Comparison of ENCODE assay signal across 14 cellular contexts in genomic region chr10:102812213-102812876, GRCh38. TPM values are rescaled to one million over a fixed set of nuclear protein-coding genes. Genes with fewer than 3 reads are reported as not detected.
DNase-seq lines count a peak whose midpoint lies in the region; FAIRE-seq and TF ChIP-seq lines count a peak whose summit lies in the region.
"Had no signal": no experiment of that assay in that cellular context is flagged by ENCODE, and none has a peak within 500 bp of the region (broad histone marks: within the 10 kb centered on the region; RNA-seq: fewer than 3 reads in every experiment).

No MANE protein-coding gene starts in this region.

- no peaks in the 10 kb centered on the region for H4K20me1 ChIP-seq in H1 (replicated peaks in 1 of 2; ENCODE audit: control insufficient read depth in 1 of 2, insufficient read depth in 2 of 2, low read length in 2 of 2)

- no peak overlapping the region for H2BK5ac ChIP-seq in H1 (ENCODE audit: low read depth, low read length)
- H2BK5ac ChIP-seq in mesendoderm (ENCODE audit: low read length), result no peak overlapping the region

- H2BK15ac ChIP-seq in H1 (ENCODE audit: low read length) (no peak overlapping the region), mesendoderm (replicated peaks; ENCODE audit: low read depth) (no peak overlapping the region)

- H3K27me3 ChIP-seq in H1 (replicated peaks in 1 of 4; ENCODE audit: control insufficient read depth in 3 of 4, extremely low read depth in 1 of 4, insufficient read depth in 3 of 4, low read length in 3 of 4), result no peaks in the 10 kb centered on the region
- no peaks in the 10 kb centered on the region for H3K27me3 ChIP-seq in subcutaneous abdominal adipose tissue (ENCODE audit: control insufficient read depth in 5 of 5, insufficient read depth in 4 of 5, low read length in 5 of 5)
- H3K27me3 ChIP-seq in mesendoderm (ENCODE audit: insufficient read depth, low read length, poor library complexity), result no peaks in the 10 kb centered on the region
- H3K27me3 ChIP-seq: right lobe of liver had no signal

- CTCF ChIA-PET in activated naive CD4-positive, alpha-beta T cell treated with anti-CD3 and anti-CD28 coated beads, Interleukin-2, amount 10 ng/mL, durations not matched to agents 7 days and 5 days (lab: Charles Lee), result interaction anchor here (1.2 to 2.8 kb wide), 4 partner anchors 12 to 59 kb away, joined by 3 to 10 read pairs (median 4); no protein-coding TSS in a partner anchor
- CTCF ChIA-PET in RWPE1 (lab: Yijun Ruan, JAX) (interaction anchor here (0.6 to 0.9 kb wide), 2 partner anchors 25 to 99 kb away, joined by 3 to 4 read pairs; no protein-coding TSS in a partner anchor), H1 (lab: Charles Lee; ENCODE audit: partially characterized antibody) (interaction anchor here (0.9 to 1.0 kb wide), 2 partner anchors 10 to 19 kb away, joined by 3 read pairs; no protein-coding TSS in a partner anchor), HEK293T (lab: Yijun Ruan, JAX) (no interaction called here)

- no peak overlapping the region for H3K4me3 ChIP-seq in H1 (ENCODE audit: extremely low read depth in 1 of 4, insufficient read depth in 2 of 4, low read depth in 3 of 4, low read length in 4 of 4)
- no peak overlapping the region for H3K4me3 ChIP-seq in subcutaneous abdominal adipose tissue (ENCODE audit: low read depth in 1 of 5, low read length in 5 of 5)
- no peak overlapping the region for H3K4me3 ChIP-seq in mesendoderm (ENCODE audit: low read length)
- H3K4me3 ChIP-seq: right lobe of liver had no signal

- H3K4me1 ChIP-seq in H1 (replicated peaks in 1 of 4; ENCODE audit: control insufficient read depth in 3 of 4, insufficient read depth in 4 of 4, low read length in 3 of 4) (peaks cover 0 to 7% (median 3%) of the 10 kb centered on the region in 4 experiments; a peak in 5 of 7 replicates), subcutaneous abdominal adipose tissue (ENCODE audit: control insufficient read depth in 5 of 5, insufficient read depth in 5 of 5, low read length in 5 of 5) (peaks cover 0 to 55% (median 48%) of the 10 kb centered on the region in 5 donors), mesendoderm (ENCODE audit: control insufficient read depth, low read depth, low read length) (peaks cover 2% of the 10 kb centered on the region)

- H3K9me3 Mint-ChIP-seq in activated naive CD4-positive, alpha-beta T cell treated with anti-CD3 and anti-CD28 coated beads, Interleukin-2, amount 10 ng/mL, durations not matched to agents 7 days and 5 days, result no peaks in the 10 kb centered on the region

- H3K27ac Mint-ChIP-seq in activated naive CD4-positive, alpha-beta T cell treated with anti-CD3 and anti-CD28 coated beads, Interleukin-2, amount 10 ng/mL, durations not matched to agents 7 days and 5 days, result peak overlapping the region; percentile 89

- H3K9me3 ChIP-seq in H1 (ENCODE audit: insufficient read depth in 2 of 2, low read depth in 1 of 2, low read length in 1 of 2), result no peaks in the 10 kb centered on the region
- H3K9me3 ChIP-seq in subcutaneous abdominal adipose tissue (ENCODE audit: control insufficient read depth in 5 of 5, low read length in 5 of 5), result no peaks in the 10 kb centered on the region
- H3K9me3 ChIP-seq: right lobe of liver had no signal

- no peak overlapping the region for H3K4me3 Mint-ChIP-seq in activated naive CD4-positive, alpha-beta T cell treated with anti-CD3 and anti-CD28 coated beads, Interleukin-2, amount 10 ng/mL, durations not matched to agents 7 days and 5 days

- H3K18ac ChIP-seq in H1 (ENCODE audit: extremely low read depth, low read length) (no peak overlapping the region), mesendoderm (ENCODE audit: low read length) (no peak overlapping the region)

- no peak overlapping the region for H3K56ac ChIP-seq in H1 (replicated peaks; ENCODE audit: insufficient read length, low read depth, low read length)
- H3K56ac ChIP-seq in mesendoderm (ENCODE audit: low read length), result no peak overlapping the region

- TF ChIP-seq CTCF in RWPE1 (conservative IDR thresholded peaks at IDR 0.05; ENCODE audit: low read depth), result no peak
- TF ChIP-seq CTCF in H1 (IDR thresholded peaks at IDR 0.05; ENCODE audit: control extremely low read depth in 1 of 3, insufficient read depth in 1 of 3, low read depth in 1 of 3, low read length in 3 of 3), result no peak

- no peak for FAIRE-seq in H1 (lab: Jason Lieb, UNC)

- H3K9ac ChIP-seq in H1 (replicated peaks in 1 of 4; ENCODE audit: extremely low read depth in 1 of 4, low read depth in 3 of 4, low read length in 3 of 4), result no peak overlapping the region
- no peak overlapping the region for H3K9ac ChIP-seq in subcutaneous abdominal adipose tissue (ENCODE audit: low read length in 5 of 5)
- no peak overlapping the region for H3K9ac ChIP-seq in mesendoderm (ENCODE audit: low read length)

- no peaks in the 10 kb centered on the region for H3K27me3 Mint-ChIP-seq in activated naive CD4-positive, alpha-beta T cell treated with anti-CD3 and anti-CD28 coated beads, Interleukin-2, amount 10 ng/mL, durations not matched to agents 7 days and 5 days

- peaks cover 28% of the 10 kb centered on the region for H3K4me1 Mint-ChIP-seq in activated naive CD4-positive, alpha-beta T cell treated with anti-CD3 and anti-CD28 coated beads, Interleukin-2, amount 10 ng/mL, durations not matched to agents 7 days and 5 days

- H3K14ac ChIP-seq in H1 (ENCODE audit: insufficient read length), result no peak overlapping the region

- H3K4ac ChIP-seq in H1 (replicated peaks; ENCODE audit: insufficient read length, low read depth, low read length) (no peak overlapping the region), mesendoderm (ENCODE audit: low read depth, low read length) (no peak overlapping the region)

- peak; percentile 60 for DNase-seq in activated naive CD4-positive, alpha-beta T cell treated with anti-CD3 and anti-CD28 coated beads, Interleukin-2, amount 10 ng/mL, durations not matched to agents 7 days and 5 days
- DNase-seq in activated naive CD4-positive, alpha-beta T cell (lab: John Stamatoyannopoulos, UW), result no peak
- DNase-seq in RWPE1 (ENCODE audit: low spot score) (no peak), H1 (ENCODE audit: low read depth in 1 of 2, low spot score in 2 of 2) (no peak), mesendoderm (no peak), HEK293T (ENCODE audit: extremely low spot score) (no peak), NCI-H128 (lab: John Stamatoyannopoulos, UW; ENCODE audit: unreplicated experiment) (no peak)
- DNase-seq: erythroblast; NCI-H2227 treated with DMSO at 0.1 percent for 48 hours; right lobe of liver; stimulated activated naive CD4-positive, alpha-beta T cell; T1000 had no signal

- H3K23me2 ChIP-seq in H1 (ENCODE audit: low read depth, low read length), result no peaks in the 10 kb centered on the region

- no peak overlapping the region for H2AK5ac ChIP-seq in H1 (ENCODE audit: low read depth, low read length)
- H2AK5ac ChIP-seq in mesendoderm (ENCODE audit: low read length), result no peak overlapping the region

- no peak overlapping the region for H3K4me2 ChIP-seq in H1 (ENCODE audit: insufficient read depth in 1 of 2, low read depth in 2 of 2, low read length in 2 of 2)
- no peak overlapping the region for H3K4me2 ChIP-seq in mesendoderm (ENCODE audit: low read length)

- H3K79me2 ChIP-seq in H1 (ENCODE audit: control insufficient read depth in 1 of 2, insufficient read depth in 2 of 2, low read length in 2 of 2) (no peaks in the 10 kb centered on the region), mesendoderm (ENCODE audit: control insufficient read depth, insufficient read depth, low read length) (no peaks in the 10 kb centered on the region)

- TF ChIP-seq EP300 in H1 (IDR thresholded peaks at IDR 0.05; ENCODE audit: borderline replicate concordance in 1 of 2, low read depth in 2 of 2, low read length in 2 of 2), result no peak

- no peak overlapping the region for H2BK12ac ChIP-seq in H1 (ENCODE audit: low read depth, low read length)

- no peak for TF ChIP-seq RAD21 in H1 (IDR thresholded peaks at IDR 0.05 in 1 of 2, conservative IDR thresholded peaks at IDR 0.05 in 1 of 2; ENCODE audit: low read depth in 2 of 2, low read length in 2 of 2)

- H2BK20ac ChIP-seq in H1 (ENCODE audit: low read length), result no peak overlapping the region

- H3K36me3 Mint-ChIP-seq in activated naive CD4-positive, alpha-beta T cell treated with anti-CD3 and anti-CD28 coated beads, Interleukin-2, amount 10 ng/mL, durations not matched to agents 7 days and 5 days, result peaks cover 33% of the 10 kb centered on the region

- no peak for TF ChIP-seq POLR2A in H1 (IDR thresholded peaks at IDR 0.05; ENCODE audit: control extremely low read depth in 1 of 2, low read depth in 2 of 2, low read length in 2 of 2)

- H4K91ac ChIP-seq in H1 (replicated peaks; ENCODE audit: insufficient read length, low read length), result no peak overlapping the region

- no peak overlapping the region for H3K23ac ChIP-seq in H1 (ENCODE audit: insufficient read length)
- H3K23ac ChIP-seq in mesendoderm (ENCODE audit: low read length), result no peak overlapping the region

- H4K8ac ChIP-seq in H1 (ENCODE audit: extremely low read depth, insufficient read depth, low read length) (peak overlapping the region; percentile 31; the same call in 1 of the 2 replicates), mesendoderm (ENCODE audit: low read depth, low read length) (no peak overlapping the region)

- H3K79me1 ChIP-seq in H1 (ENCODE audit: low read depth, low read length), result no peaks in the 10 kb centered on the region
- no peaks in the 10 kb centered on the region for H3K79me1 ChIP-seq in mesendoderm (ENCODE audit: low read length)

- POLR2A ChIA-PET in RWPE1 (lab: Yijun Ruan, JAX; ENCODE audit: low non-redundant PET), result interaction anchor here (0.8 kb wide), 1 partner anchor 8 kb away, joined by 3 read pairs; no protein-coding TSS in a partner anchor
- POLR2A ChIA-PET in H1 (lab: Charles Lee; ENCODE audit: partially characterized antibody), result interaction anchor here (0.7 to 1.5 kb wide), 5 partner anchors 12 to 129 kb away, joined by 3 read pairs; partner anchors contain the start of gene WBP1L
- POLR2A ChIA-PET in HEK293T (lab: Yijun Ruan, JAX), result no interaction called here

- H3K36me3 ChIP-seq in H1 (ENCODE audit: control insufficient read depth in 2 of 4, insufficient read depth in 4 of 4, low read length in 3 of 4) (peaks cover 0 to 7% (median 2%) of the 10 kb centered on the region in 4 experiments; a peak in 2 of 8 replicates), subcutaneous abdominal adipose tissue (ENCODE audit: control insufficient read depth in 5 of 5, insufficient read depth in 5 of 5, low read length in 5 of 5) (peaks cover 0 to 50% (median 45%) of the 10 kb centered on the region in 5 donors), mesendoderm (ENCODE audit: control insufficient read depth, insufficient read depth, low read length) (no peaks in the 10 kb centered on the region)

- no peak overlapping the region for H2BK120ac ChIP-seq in H1 (replicated peaks; ENCODE audit: low read depth, low read length)
- no peak overlapping the region for H2BK120ac ChIP-seq in mesendoderm (ENCODE audit: low read depth, low read length)

- H3K27ac ChIP-seq in RWPE1, result peak overlapping the region; percentile 27; the same call in 1 of the 2 replicates
- H3K27ac ChIP-seq in H1 (ENCODE audit: low read depth, low read length), result no peak overlapping the region
- peak overlapping the region; percentile 14 for H3K27ac ChIP-seq in subcutaneous abdominal adipose tissue (ENCODE audit: low read depth, low read length)
- H3K27ac ChIP-seq in mesendoderm (ENCODE audit: low read depth, low read length), result no peak overlapping the region

- H2AFZ ChIP-seq in H1 (ENCODE audit: low read length), result no peak overlapping the region

- WGBS in H1 (ENCODE audit: extremely low coverage in 1 of 2, insufficient coverage in 1 of 2, insufficient read length in 1 of 2, insufficient replicate concordance in 2 of 2, low coverage in 1 of 2, low lambda C conversion rate in 2 of 2, missing lambda C conversion rate in 1 of 2), 2 experiments, result 85% methylated on average over 9 of the region's 9 CpGs; no CpG with 5 or more reads in 1 of the 2 experiments
- no CpG with 5 or more reads among the region's 9 CpGs for WGBS in mesendoderm (ENCODE audit: extremely low coverage, insufficient coverage, low lambda C conversion rate)

- H4K5ac ChIP-seq in H1 (ENCODE audit: insufficient read length, low read depth, low read length) (no peak overlapping the region), mesendoderm (ENCODE audit: low read length) (no peak overlapping the region)

RNA-seq across cellular contexts. Expression of gene CYP17A1, which starts 24.9 kb away (rescaled TPM):
- not detected in 2 replicates for total RNA-seq in H1 (2021; fragmentation: NEBNext Ultra II Directional; extraction: Animal tissue kit (Norgen Biotek cat#: 25700))
- polyA plus RNA-seq in H1 (2011; rRNA removed), result not detected in 2 replicates
- not detected for polyA plus RNA-seq in H1 (2011; cell fraction: cytosol; rRNA removed)
- not detected for polyA plus RNA-seq in H1 (2011; cell fraction: nucleus; rRNA removed)
- polyA plus RNA-seq in H1 (2012, experiment 1 of 2), result not detected in 4 replicates
- polyA plus RNA-seq in H1 (2012, experiment 2 of 2), result not detected
- polyA plus RNA-seq in H1 (2013, experiment 1 of 2), result not detected
- polyA plus RNA-seq in H1 (2013, experiment 2 of 2), result not detected
- polyA minus RNA-seq in H1 (2011; rRNA and poly(A)+ RNA removed), result not detected in 2 replicates
- not detected for polyA minus RNA-seq in H1 (2011; cell fraction: cytosol; rRNA and poly(A)+ RNA removed)
- not detected for polyA minus RNA-seq in H1 (2011; cell fraction: nucleus; rRNA and poly(A)+ RNA removed)
- not detected for polyA plus RNA-seq in mesendoderm (2013, experiment 1 of 2)
- not detected for polyA plus RNA-seq in mesendoderm (2013, experiment 2 of 2)
- total RNA-seq: kidney epithelial cell had no signal

RNA-seq across cellular contexts. Expression of gene BORCS7, which starts 41.7 kb away (rescaled TPM):
- 2.3 and 3.7 TPM in 2 replicates for total RNA-seq in H1 (2021; fragmentation: NEBNext Ultra II Directional; extraction: Animal tissue kit (Norgen Biotek cat#: 25700))
- 3.8 and 6.7 TPM in 2 replicates for polyA plus RNA-seq in H1 (2011; rRNA removed)
- 10.9 TPM for polyA plus RNA-seq in H1 (2011; cell fraction: cytosol; rRNA removed)
- 3.9 TPM for polyA plus RNA-seq in H1 (2011; cell fraction: nucleus; rRNA removed)
- 3.7 to 6.0 TPM (median 4.2 TPM) in 4 replicates for polyA plus RNA-seq in H1 (2012, experiment 1 of 2)
- 2.3 TPM for polyA plus RNA-seq in H1 (2012, experiment 2 of 2)
- polyA plus RNA-seq in H1 (2013, experiment 1 of 2), result 3.8 TPM
- 2.9 TPM for polyA plus RNA-seq in H1 (2013, experiment 2 of 2)
- 2.6 and 4.1 TPM in 2 replicates for polyA minus RNA-seq in H1 (2011; rRNA and poly(A)+ RNA removed)
- polyA minus RNA-seq in H1 (2011; cell fraction: cytosol; rRNA and poly(A)+ RNA removed), result 3.7 TPM
- 2.5 TPM for polyA minus RNA-seq in H1 (2011; cell fraction: nucleus; rRNA and poly(A)+ RNA removed)
- polyA plus RNA-seq in mesendoderm (2013, experiment 1 of 2), result 4.8 TPM
- 4.8 TPM for polyA plus RNA-seq in mesendoderm (2013, experiment 2 of 2)

RNA-seq across cellular contexts. Expression of gene AS3MT, which starts 56.9 kb away (rescaled TPM):
- total RNA-seq in H1 (2021; fragmentation: NEBNext Ultra II Directional; extraction: Animal tissue kit (Norgen Biotek cat#: 25700)), result 10.3 and 10.4 TPM in 2 replicates
- polyA plus RNA-seq in H1 (2011; rRNA removed), result 5.2 and 5.8 TPM in 2 replicates
- 9.3 TPM for polyA plus RNA-seq in H1 (2011; cell fraction: cytosol; rRNA removed)
- polyA plus RNA-seq in H1 (2011; cell fraction: nucleus; rRNA removed), result 5.9 TPM
- 14.0 to 18.6 TPM (median 17.7 TPM) in 4 replicates for polyA plus RNA-seq in H1 (2012, experiment 1 of 2)
- polyA plus RNA-seq in H1 (2012, experiment 2 of 2), result 5.8 TPM
- 10.2 TPM for polyA plus RNA-seq in H1 (2013, experiment 1 of 2)
- polyA plus RNA-seq in H1 (2013, experiment 2 of 2), result 10.3 TPM
- polyA minus RNA-seq in H1 (2011; rRNA and poly(A)+ RNA removed), result 3.3 and 4.5 TPM in 2 replicates
- polyA minus RNA-seq in H1 (2011; cell fraction: cytosol; rRNA and poly(A)+ RNA removed), result 3.4 TPM
- 5.4 TPM for polyA minus RNA-seq in H1 (2011; cell fraction: nucleus; rRNA and poly(A)+ RNA removed)
- 7.4 TPM for polyA plus RNA-seq in mesendoderm (2013, experiment 1 of 2)
- 7.2 TPM for polyA plus RNA-seq in mesendoderm (2013, experiment 2 of 2)

Comparison
In these comparisons a context has a peak if more than half of its experiments do, and no peak if none do; other contexts are left out.
1. H3K27ac ChIP-seq: peak in RWPE1 (single experiment) and subcutaneous abdominal adipose tissue (single experiment); none in H1 (single experiment) and mesendoderm (single experiment).